ENCODE assay signal across 9 cellular contexts in the genomic region with DNA sequence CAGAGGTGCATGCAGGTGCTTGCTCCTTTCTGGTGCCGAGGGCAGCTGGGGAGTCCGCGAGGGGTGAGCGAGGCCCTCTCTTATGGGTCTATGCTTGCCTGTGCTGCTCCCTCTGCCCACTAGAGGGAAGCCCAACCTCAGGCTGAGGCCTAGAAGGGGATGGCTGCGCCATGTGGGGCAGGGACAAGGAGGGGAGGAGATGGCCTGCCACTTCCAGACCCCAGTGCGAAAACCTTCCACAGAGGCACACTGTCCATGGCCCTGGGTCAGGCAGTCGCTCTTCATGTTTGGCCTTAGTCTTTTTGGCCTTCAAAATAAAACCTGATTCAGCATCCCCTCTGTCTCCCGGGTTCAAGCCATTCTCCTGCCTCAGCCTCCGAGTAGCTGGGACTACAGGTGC. TPM values are rescaled to one million over a fixed set of nuclear protein-coding genes. Genes with fewer than 3 reads are reported as not detected.
DNase-seq lines count a peak whose midpoint lies in the region; ATAC-seq and TF ChIP-seq lines count a peak whose summit lies in the region.
"Had no signal": no experiment of that assay in that cellular context is flagged by ENCODE, and none has a peak within 500 bp of the region (broad histone marks: within the 10 kb centered on the region; RNA-seq: fewer than 3 reads in every experiment).

No MANE protein-coding gene starts in this region.

- CTCF ChIA-PET in activated CD4-positive, alpha-beta T cell treated with anti-CD3 and anti-CD28 coated beads, Interleukin-2, amount 10 ng/mL, durations not matched to agents 7 days and 5 days (lab: Charles Lee): interaction anchor here (0.6 to 4.4 kb wide), 4 partner anchors 30 to 246 kb away, joined by 4 to 85 read pairs (median 9); no protein-coding TSS in a partner anchor

- ATAC-seq in HG02678 (IDR thresholded peaks at IDR 0.05; ENCODE audit: unreplicated experiment) (peak; percentile 55), lung (ENCODE audit: insufficient read depth, low FRiP score) (peak; percentile 46), HG02623 (IDR thresholded peaks at IDR 0.05; ENCODE audit: unreplicated experiment) (no peak)

- H3K4me3 Mint-ChIP-seq in activated CD4-positive, alpha-beta T cell treated with anti-CD3 and anti-CD28 coated beads, Interleukin-2, amount 10 ng/mL, durations not matched to agents 7 days and 5 days: no peak overlapping the region
- H3K4me3 Mint-ChIP-seq: T-helper 1 cell treated with Interleukin-12 subunit alpha and Interleukin-12 subunit beta and Interleukin-4 antibody, amounts not matched to agents 30 μg/mL and 1 μg/mL, for 36 hours had no signal

- no peaks in the 10 kb centered on the region for H3K36me3 Mint-ChIP-seq in activated CD4-positive, alpha-beta T cell treated with anti-CD3 and anti-CD28 coated beads, Interleukin-2, amount 10 ng/mL, durations not matched to agents 7 days and 5 days (ENCODE audit: low read depth)

- H3K4me1 Mint-ChIP-seq in activated CD4-positive, alpha-beta T cell treated with anti-CD3 and anti-CD28 coated beads, Interleukin-2, amount 10 ng/mL, durations not matched to agents 7 days and 5 days: peaks cover 4% of the 10 kb centered on the region

- H3K9me3 Mint-ChIP-seq in activated CD4-positive, alpha-beta T cell treated with anti-CD3 and anti-CD28 coated beads, Interleukin-2, amount 10 ng/mL, durations not matched to agents 7 days and 5 days: no peaks in the 10 kb centered on the region
- H3K9me3 Mint-ChIP-seq: T-helper 1 cell treated with Interleukin-12 subunit alpha and Interleukin-12 subunit beta and Interleukin-4 antibody, amounts not matched to agents 30 μg/mL and 1 μg/mL, for 36 hours had no signal

- POLR2A ChIA-PET in activated CD4-positive, alpha-beta T cell treated with anti-CD3 and anti-CD28 coated beads, Interleukin-2, amount 10 ng/mL, durations not matched to agents 7 days and 5 days (lab: Charles Lee): no interaction called here

- no peaks in the 10 kb centered on the region for H3K36me3 ChIP-seq in lung (ENCODE audit: control insufficient read depth in 2 of 2, insufficient read depth in 2 of 2, low read length in 2 of 2)

- TF ChIP-seq CTCF in coronary artery (IDR thresholded peaks at IDR 0.05) (peak; percentile 68), lung (IDR thresholded peaks at IDR 0.05; ENCODE audit: control extremely low read depth, extremely low read depth) (peak; percentile 40)

- H3K27me3 Mint-ChIP-seq in activated CD4-positive, alpha-beta T cell treated with anti-CD3 and anti-CD28 coated beads, Interleukin-2, amount 10 ng/mL, durations not matched to agents 7 days and 5 days: peaks cover 16% of the 10 kb centered on the region

- H3K27ac ChIP-seq in coronary artery (no peak overlapping the region), lung (ENCODE audit: low read depth in 1 of 2, low read length in 1 of 2) (no peak overlapping the region)

- no peaks in the 10 kb centered on the region for H3K27me3 ChIP-seq in lung (ENCODE audit: control insufficient read depth, insufficient read depth)

- DNase-seq in D341Med (ENCODE audit: low spot score): peak; percentile 94
- peak; percentile 82 to 87 for DNase-seq in NCI-H446 (lab: John Stamatoyannopoulos, UW)
- peak; percentile 63 for DNase-seq in activated CD4-positive, alpha-beta T cell treated with anti-CD3 and anti-CD28 coated beads, Interleukin-2, amount 10 ng/mL, durations not matched to agents 7 days and 5 days
- no peak for DNase-seq in coronary artery (ENCODE audit: low spot score)
- DNase-seq in lung (ENCODE audit: low spot score): peak; percentile 51
- peak; percentile 15 to 29 for DNase-seq in stimulated activated CD8-positive, alpha-beta memory T cell treated with anti-CD3 and anti-CD28 coated beads, Interleukin-15, amount 100 ng/mL, for 4 hours (ENCODE audit: low read depth in 2 of 2)

- no peak overlapping the region for H3K27ac Mint-ChIP-seq in activated CD4-positive, alpha-beta T cell treated with anti-CD3 and anti-CD28 coated beads, Interleukin-2, amount 10 ng/mL, durations not matched to agents 7 days and 5 days
- H3K27ac Mint-ChIP-seq: T-helper 1 cell treated with Interleukin-12 subunit alpha and Interleukin-12 subunit beta and Interleukin-4 antibody, amounts not matched to agents 30 μg/mL and 1 μg/mL, for 36 hours had no signal

- H3K4me3 ChIP-seq in coronary artery (no peak overlapping the region), lung (no peak overlapping the region)

- H3K4me1 ChIP-seq in lung (ENCODE audit: control insufficient read depth in 2 of 2, insufficient read depth in 2 of 2, low read length in 2 of 2): no peaks in the 10 kb centered on the region

- WGBS in lung, 2 donors: 51 to 53% methylated on average over 9 of the region's 9 CpGs

- H3K9me3 ChIP-seq in lung (ENCODE audit: control insufficient read depth in 2 of 2, insufficient read depth in 1 of 2, low read length in 1 of 2): no peaks in the 10 kb centered on the region

RNA-seq across cellular contexts. Expression of a gene that starts 14.0 kb away (rescaled TPM):
- total RNA-seq in activated CD4-positive, alpha-beta T cell treated with anti-CD3 and anti-CD28 coated beads, Interleukin-2, amount 10 ng/mL, durations not matched to agents 7 days and 5 days: not detected
- under 1 TPM; 0.18 to 0.74 TPM for total RNA-seq in lung
- polyA plus RNA-seq in lung: not detected

RNA-seq across cellular contexts. Expression of a gene that starts 44.7 kb away (rescaled TPM):
- under 1 TPM; 0.50 to 0.89 TPM for total RNA-seq in activated CD4-positive, alpha-beta T cell treated with anti-CD3 and anti-CD28 coated beads, Interleukin-2, amount 10 ng/mL, durations not matched to agents 7 days and 5 days
- not detected for total RNA-seq in lung
- polyA plus RNA-seq in lung: under 1 TPM; 0.29 to 0.45 TPM

RNA-seq across cellular contexts. Expression of a gene that starts 44.9 kb away (rescaled TPM):
- 100 to 1,000 TPM; 186 to 228 TPM for total RNA-seq in activated CD4-positive, alpha-beta T cell treated with anti-CD3 and anti-CD28 coated beads, Interleukin-2, amount 10 ng/mL, durations not matched to agents 7 days and 5 days
- total RNA-seq in lung: 100 to 1,000 TPM; 128 to 149 TPM
- 100 to 1,000 TPM in 1 of 2 donors, 10 to 100 TPM in 1; 71.6 to 165 TPM for polyA plus RNA-seq in lung
